9 cellular contexts compared by ENCODE assay signal in the genomic region with DNA sequence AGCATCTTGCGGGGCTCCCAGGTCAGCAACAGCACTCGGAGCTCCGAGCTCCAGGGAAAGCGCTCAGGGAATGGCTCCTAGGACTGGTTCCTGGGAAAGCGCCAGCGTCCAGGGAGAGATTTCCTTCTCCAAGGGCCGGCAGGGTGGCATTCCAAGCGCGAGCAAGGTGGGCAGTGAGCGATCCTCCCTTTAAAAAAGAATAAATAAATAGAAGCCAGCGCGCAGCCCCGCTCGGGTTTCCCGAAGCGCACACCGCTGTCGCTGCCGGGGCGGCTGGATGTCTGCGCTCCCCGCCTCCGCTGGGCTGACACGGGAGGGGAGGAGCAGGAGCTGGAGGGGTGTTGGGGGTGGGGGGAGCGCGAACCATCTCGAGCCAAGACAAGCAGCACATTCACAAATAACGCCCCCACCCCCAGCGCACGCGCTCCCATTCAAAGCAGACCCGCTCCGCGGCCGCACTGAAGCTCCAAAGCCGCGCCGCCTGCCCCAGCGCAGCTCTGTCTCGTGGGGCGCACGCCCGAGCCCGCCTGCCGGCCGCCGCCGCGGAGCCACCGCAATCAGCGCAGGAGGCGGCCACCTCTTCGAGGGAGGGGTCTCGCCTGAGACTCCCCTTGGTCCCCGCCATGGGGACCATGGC.
DNase-seq lines count a peak whose midpoint lies in the region; ATAC-seq and TF ChIP-seq lines count a peak whose summit lies in the region.
"Had no signal": no experiment of that assay in that cellular context is flagged by ENCODE, and none has a peak within 500 bp of the region (broad histone marks: within the 10 kb centered on the region; RNA-seq: fewer than 3 reads in every experiment).

No MANE protein-coding gene starts in this region.

- H3K9ac ChIP-seq in colonic mucosa (ENCODE audit: low read depth in 2 of 2, low read length in 2 of 2): peak overlapping the region; percentile 83 to 95

- H3K27me3 ChIP-seq in colonic mucosa (peaks cover 6% of the 10 kb centered on the region), right lobe of liver (peaks cover 0 to 15% of the 10 kb centered on the region in 2 donors), suprapubic skin (peaks cover 52% of the 10 kb centered on the region)

- TF ChIP-seq EP300 in suprapubic skin (IDR thresholded peaks at IDR 0.05): no peak

- DNase-seq in DMS 273 (lab: John Stamatoyannopoulos, UW; ENCODE audit: unreplicated experiment) (peak; percentile 81), DMS 273 treated with DMSO at 0.1 percent for 48 hours (lab: John Stamatoyannopoulos, UW) (no peak), colonic mucosa (peak; percentile 72), right lobe of liver (peak in 2 of 3 donors; percentile 19 to 51), suprapubic skin (ENCODE audit: low spot score in 2 of 2) (no peak), A172 (ENCODE audit: low spot score) (no peak), foreskin fibroblast (no peak)

- WGBS in right lobe of liver (ENCODE audit: insufficient coverage, low coverage, low lambda C conversion rate, missing lambda C conversion rate): 0% methylated on average over 20 of the region's 55 CpGs
- 16% methylated on average over 20 of the region's 55 CpGs for WGBS in suprapubic skin

- H3K9me3 ChIP-seq in colonic mucosa: no peaks in the 10 kb centered on the region
- no peaks in the 10 kb centered on the region for H3K9me3 ChIP-seq in right lobe of liver
- H3K9me3 ChIP-seq in suprapubic skin: no peaks in the 10 kb centered on the region

- H3K4me3 ChIP-seq in colonic mucosa (peak overlapping the region; percentile 59), right lobe of liver (peak overlapping the region; percentile 12 to 35 (median 32)), suprapubic skin (peak overlapping the region; percentile 30), foreskin fibroblast (ENCODE audit: low read depth in 1 of 2, low read length in 2 of 2) (no peak overlapping the region)

- no peaks in the 10 kb centered on the region for H3K36me3 ChIP-seq in colonic mucosa
- no peaks in the 10 kb centered on the region for H3K36me3 ChIP-seq in right lobe of liver
- no peaks in the 10 kb centered on the region for H3K36me3 ChIP-seq in suprapubic skin

- H3K4me1 ChIP-seq in colonic mucosa: no peaks in the 10 kb centered on the region
- peaks cover 0 to 13% (median 0%) of the 10 kb centered on the region in 4 donors for H3K4me1 ChIP-seq in right lobe of liver
- peaks cover 17% of the 10 kb centered on the region for H3K4me1 ChIP-seq in suprapubic skin

- ATAC-seq in right lobe of liver (peak; percentile 18 to 50 (median 32)), GM19328 (IDR thresholded peaks at IDR 0.05; ENCODE audit: unreplicated experiment) (no peak)

- intact Hi-C loops in colonic mucosa (cut with DNase I): loop anchor here (10.0 kb wide), 1 partner anchor 148 kb away; no protein-coding TSS in a partner anchor
- intact Hi-C loops in right lobe of liver (cut with DNase I): no loop called here

- H3K27ac ChIP-seq in colonic mucosa: peak overlapping the region; percentile 76
- H3K27ac ChIP-seq in right lobe of liver: peak overlapping the region in 2 of 3 donors; percentile 33 to 40
- H3K27ac ChIP-seq in suprapubic skin: no peak overlapping the region
- H3K27ac ChIP-seq: 22Rv1 had no signal

- TF ChIP-seq POLR2A in right lobe of liver (IDR thresholded peaks at IDR 0.05): no peak
- no peak for TF ChIP-seq POLR2A in suprapubic skin (IDR thresholded peaks at IDR 0.05)

- TF ChIP-seq CTCF in colonic mucosa (IDR thresholded peaks at IDR 0.05) (no peak), right lobe of liver (IDR thresholded peaks at IDR 0.05) (no peak), suprapubic skin (IDR thresholded peaks at IDR 0.05) (no peak), foreskin fibroblast (IDR thresholded peaks at IDR 0.05; ENCODE audit: low read depth, low read length) (no peak)

Comparison
In these comparisons a context has a peak if more than half of its experiments do, and no peak if none do; other contexts are left out.
1. DNase-seq: peak in DMS 273 (single experiment), colonic mucosa (single experiment) and right lobe of liver (2 of 3); none in DMS 273 treated with DMSO at 0.1 percent for 48 hours (single experiment), suprapubic skin (0 of 2), A172 (single experiment) and foreskin fibroblast (0 of 2).
2. H3K4me3 ChIP-seq: peak in colonic mucosa (single experiment), right lobe of liver (3 of 3) and suprapubic skin (single experiment); none in foreskin fibroblast (0 of 2).